Comparison of ENCODE assay signal across 1 cellular context in genomic region chr17:34764716-34765115, GRCh38.
TF ChIP-seq lines count a peak whose summit lies in the region.

No MANE protein-coding gene starts in this region.

TF ChIP-seq in H1, 55 proteins besides CTCF, POLR2A, EP300 and RAD21 (continued from another document):
- TF ChIP-seq POU5F1 (IDR thresholded peaks at IDR 0.05; ENCODE audit: low read depth, low read length) (peak; percentile 64; the same call in 1 of the 2 replicates), SAP30 (IDR thresholded peaks at IDR 0.05; ENCODE audit: insufficient read depth, insufficient replicate concordance, low read length) (no peak)
